17 cellular contexts compared by ENCODE assay signal in the genomic region with DNA sequence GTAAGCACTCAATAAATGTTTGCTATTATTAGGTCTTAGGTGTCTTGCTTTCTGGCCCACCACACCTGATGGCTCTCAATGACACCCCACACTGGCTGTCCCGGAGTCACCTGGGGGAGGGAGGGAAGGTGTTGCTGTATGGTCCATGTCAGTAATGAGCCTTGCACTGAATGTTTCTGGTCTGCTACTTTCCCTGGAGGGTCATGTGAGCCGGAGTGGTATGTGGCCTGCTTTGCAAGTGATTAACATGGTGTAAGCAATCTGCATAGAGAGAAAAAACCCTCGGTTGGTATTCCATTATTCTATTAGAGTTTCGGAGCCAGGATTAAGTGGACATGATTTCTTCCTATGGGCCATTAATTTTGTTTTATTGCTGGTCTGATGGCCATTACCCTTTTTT.
DNase-seq lines count a peak whose midpoint lies in the region; ATAC-seq and TF ChIP-seq lines count a peak whose summit lies in the region.
"Had no signal": no experiment of that assay in that cellular context is flagged by ENCODE, and none has a peak within 500 bp of the region (broad histone marks: within the 10 kb centered on the region; RNA-seq: fewer than 3 reads in every experiment).

No MANE protein-coding gene starts in this region.

- no peaks in the 10 kb centered on the region for H3K36me3 ChIP-seq in HUES48 (ENCODE audit: control insufficient read depth, insufficient read depth, low read length)
- no peaks in the 10 kb centered on the region for H3K36me3 ChIP-seq in iPS-20b (ENCODE audit: insufficient read depth, low read depth, low read length)
- no peaks in the 10 kb centered on the region for H3K36me3 ChIP-seq in psoas muscle (ENCODE audit: insufficient read depth in 1 of 2, low read depth in 1 of 2)

- peak overlapping the region; percentile 27; the same call in 1 of the 2 replicates for H3K4me3 ChIP-seq in HUES48 (ENCODE audit: low read depth, low read length)
- peak overlapping the region; percentile 23; the same call in 1 of the 2 replicates for H3K4me3 ChIP-seq in iPS-20b (ENCODE audit: low read length)
- no peak overlapping the region for H3K4me3 ChIP-seq in psoas muscle
- H3K4me3 ChIP-seq: GM23248 had no signal

- H3K9me3 Mint-ChIP-seq in activated T-helper 1 cell treated with anti-CD3 and anti-CD28 coated beads, Interleukin-12 subunit alpha, Interleukin-12 subunit beta, Interleukin-2, Interleukin-4 antibody, amounts not matched to agents 30 ng/mL and 10 ng/mL and 1 ng/mL, durations not matched to agents 14 hours and 24 hours and 36 hours = no peaks in the 10 kb centered on the region

- H3K27me3 Mint-ChIP-seq in activated T-helper 1 cell treated with anti-CD3 and anti-CD28 coated beads, Interleukin-12 subunit alpha, Interleukin-12 subunit beta, Interleukin-2, Interleukin-4 antibody, amounts not matched to agents 30 ng/mL and 10 ng/mL and 1 ng/mL, durations not matched to agents 14 hours and 24 hours and 36 hours (ENCODE audit: insufficient read depth) = peaks cover 2% of the 10 kb centered on the region

- 75 to 87% (median 80%) methylated on average over 4 of the region's 4 CpGs for whole genome bisulfite sequencing in psoas muscle, 3 donors

- no peak overlapping the region for H3K27ac Mint-ChIP-seq in activated T-helper 1 cell treated with anti-CD3 and anti-CD28 coated beads, Interleukin-12 subunit alpha, Interleukin-12 subunit beta, Interleukin-2, Interleukin-4 antibody, amounts not matched to agents 30 ng/mL and 10 ng/mL and 1 ng/mL, durations not matched to agents 14 hours and 24 hours and 36 hours

- peaks cover 37% of the 10 kb centered on the region for H3K4me1 ChIP-seq in HUES48 (ENCODE audit: control insufficient read depth, insufficient read depth, low read length)
- peaks cover 31% of the 10 kb centered on the region for H3K4me1 ChIP-seq in iPS-20b (ENCODE audit: insufficient read depth, low read length)
- H3K4me1 ChIP-seq in psoas muscle = peaks cover 62% of the 10 kb centered on the region

- no peak overlapping the region for H3K27ac ChIP-seq in HUES48 (ENCODE audit: low read depth, low read length)
- H3K27ac ChIP-seq in iPS-20b (ENCODE audit: low read length) = no peak overlapping the region
- peak overlapping the region; percentile 60 for H3K27ac ChIP-seq in psoas muscle
- H3K27ac ChIP-seq in caudate nucleus (ENCODE audit: low read depth, low read length) = no peak overlapping the region
- H3K27ac ChIP-seq: GM23248 had no signal

- DNase-seq in ELF-1 (ENCODE audit: low read depth, low spot score) (peak; percentile 40), psoas muscle (no peak), caudate nucleus (lab: John Stamatoyannopoulos, UW) (no peak), DMS79 (lab: John Stamatoyannopoulos, UW) (no peak)
- DNase-seq in activated T-helper 1 cell treated with anti-CD3 and anti-CD28 coated beads, Interleukin-12 subunit alpha, Interleukin-12 subunit beta, Interleukin-2, Interleukin-4 antibody, amounts not matched to agents 30 ng/mL and 10 ng/mL and 1 ng/mL, durations not matched to agents 14 hours and 24 hours and 36 hours (ENCODE audit: low spot score) = no peak
- DNase-seq: Calu3, DMS153, GM23248, NCI-H1048, NCI-H1417, NCI-H1694, NCI-H2029 treated with DMSO at 0.1 percent for 48 hours, NCI-H748 treated with DMSO at 0.1 percent for 48 hours, SK-N-SH had no signal

- intact Hi-C loops in psoas muscle (cut with DNase I) = no loop called here
- intact Hi-C loops in activated T-helper 1 cell treated with anti-CD3 and anti-CD28 coated beads, Interleukin-12 subunit alpha, Interleukin-12 subunit beta, Interleukin-2, Interleukin-4 antibody, amounts not matched to agents 30 ng/mL and 10 ng/mL and 1 ng/mL, durations not matched to agents 14 hours and 24 hours and 36 hours (cut with micrococcal nuclease) = no loop called here

- ATAC-seq in psoas muscle = no peak
- ATAC-seq: HCT116 had no signal

- H3K27me3 ChIP-seq in HUES48 (ENCODE audit: control insufficient read depth, insufficient read depth, low read length) = no peaks in the 10 kb centered on the region; the same call in 1 of the 2 replicates
- no peaks in the 10 kb centered on the region for H3K27me3 ChIP-seq in iPS-20b (ENCODE audit: insufficient read depth, low read length)
- no peaks in the 10 kb centered on the region for H3K27me3 ChIP-seq in psoas muscle (ENCODE audit: insufficient read depth in 3 of 3, low read length in 2 of 3)

- H3K9ac ChIP-seq in HUES48 (ENCODE audit: low read depth, low read length) = no peak overlapping the region
- H3K9ac ChIP-seq in iPS-20b (ENCODE audit: low read depth, low read length) = no peak overlapping the region; the same call in 1 of the 2 replicates
- H3K9ac ChIP-seq: GM23248, SK-N-SH had no signal

- TF ChIP-seq CTCF in psoas muscle (IDR thresholded peaks at IDR 0.05) = no peak

- H3K36me3 Mint-ChIP-seq in activated T-helper 1 cell treated with anti-CD3 and anti-CD28 coated beads, Interleukin-12 subunit alpha, Interleukin-12 subunit beta, Interleukin-2, Interleukin-4 antibody, amounts not matched to agents 30 ng/mL and 10 ng/mL and 1 ng/mL, durations not matched to agents 14 hours and 24 hours and 36 hours (ENCODE audit: low read depth) = no peaks in the 10 kb centered on the region

- H3K4me1 Mint-ChIP-seq in activated T-helper 1 cell treated with anti-CD3 and anti-CD28 coated beads, Interleukin-12 subunit alpha, Interleukin-12 subunit beta, Interleukin-2, Interleukin-4 antibody, amounts not matched to agents 30 ng/mL and 10 ng/mL and 1 ng/mL, durations not matched to agents 14 hours and 24 hours and 36 hours (ENCODE audit: low read depth) = no peaks in the 10 kb centered on the region

- H3K9me3 ChIP-seq in HUES48 (ENCODE audit: control insufficient read depth, insufficient read depth, low read length) = no peaks in the 10 kb centered on the region
- no peaks in the 10 kb centered on the region for H3K9me3 ChIP-seq in iPS-20b (ENCODE audit: insufficient read depth, low read depth, low read length)
- H3K9me3 ChIP-seq in psoas muscle = no peaks in the 10 kb centered on the region
- H3K9me3 ChIP-seq: SK-N-SH had no signal

- no peak overlapping the region for H3K4me3 Mint-ChIP-seq in activated T-helper 1 cell treated with anti-CD3 and anti-CD28 coated beads, Interleukin-12 subunit alpha, Interleukin-12 subunit beta, Interleukin-2, Interleukin-4 antibody, amounts not matched to agents 30 ng/mL and 10 ng/mL and 1 ng/mL, durations not matched to agents 14 hours and 24 hours and 36 hours
